In the genomic region with DNA sequence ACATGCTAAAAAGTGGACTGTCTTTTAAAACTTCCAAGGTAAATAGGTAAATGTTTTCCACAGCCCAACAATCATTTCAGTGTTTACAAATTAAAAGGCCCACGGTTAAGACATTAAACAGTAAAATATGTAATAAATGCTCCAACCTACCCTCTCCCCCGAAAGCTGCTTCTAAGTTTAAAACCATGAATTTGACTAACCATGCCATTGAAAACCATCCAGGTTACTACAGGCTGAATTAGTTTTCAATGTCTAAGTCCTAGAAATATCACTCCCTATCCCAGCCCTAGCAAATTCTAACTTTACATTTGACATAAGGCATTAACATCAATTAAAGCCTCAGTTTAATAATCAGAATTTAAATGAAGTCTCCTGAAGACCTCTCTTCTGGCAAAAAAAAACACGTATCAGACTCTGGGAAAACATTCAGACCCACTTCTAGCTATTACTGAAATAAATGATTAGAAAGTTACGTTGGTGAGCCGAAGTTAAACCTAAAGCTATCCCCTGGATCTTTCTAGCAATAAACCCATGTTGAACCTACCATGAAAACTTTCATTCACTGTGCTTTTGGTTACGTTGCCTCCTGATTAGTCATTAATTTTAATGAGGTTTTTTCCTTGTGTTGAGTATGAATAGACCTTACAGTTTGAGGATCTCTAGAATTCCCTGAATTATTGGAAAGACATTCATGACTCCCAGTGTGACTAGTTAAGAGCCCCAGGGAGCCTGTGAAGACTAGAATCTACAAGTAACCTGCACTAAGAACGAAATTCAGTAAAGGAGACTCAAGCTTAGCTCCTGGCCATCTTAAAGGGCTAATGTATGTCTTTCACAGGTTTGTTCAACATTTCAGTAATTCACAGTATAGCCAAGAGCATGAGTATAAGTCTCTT, we compare ENCODE assay signal across 11 cellular contexts. TPM values are rescaled to one million over a fixed set of nuclear protein-coding genes. Genes with fewer than 3 reads are reported as not detected.
A peak's percentile ranks its signal among the peaks of the same experiment; 100 is the strongest.
DNase-seq lines count a peak whose midpoint lies in the region; ATAC-seq and TF ChIP-seq lines count a peak whose summit lies in the region.
"Had no signal": no experiment of that assay in that cellular context is flagged by ENCODE, and none has a peak within 500 bp of the region (broad histone marks: within the 10 kb centered on the region; RNA-seq: fewer than 3 reads in every experiment).

No MANE protein-coding gene starts in this region.

- H3K4me1 Mint-ChIP-seq in stimulated activated naive CD8-positive, alpha-beta T cell treated with anti-CD3 and anti-CD28 coated beads, Interleukin-15, Interleukin-2, amounts not matched to agents 100 ng/mL and 50 ng/mL, for 24 hours (ENCODE audit: low read depth) = peaks cover 91% of the 10 kb centered on the region
- peaks cover 49% of the 10 kb centered on the region for H3K4me1 Mint-ChIP-seq in type B pancreatic cell (ENCODE audit: unreplicated experiment)

- H3K9me2 ChIP-seq in SK-N-SH = no peaks in the 10 kb centered on the region

- ATAC-seq in stimulated activated naive CD8-positive, alpha-beta T cell treated with anti-CD3 and anti-CD28 coated beads, Interleukin-15, Interleukin-2, amounts not matched to agents 100 U/mL and 50 U/mL, for 24 hours = no peak
- ATAC-seq in HG03039 (IDR thresholded peaks at IDR 0.05; ENCODE audit: unreplicated experiment) (no peak), HG03432 (IDR thresholded peaks at IDR 0.05; ENCODE audit: unreplicated experiment) (no peak)

- H3K4me3 ChIP-seq in SK-N-SH (ENCODE audit: low read depth in 2 of 2, low read length in 1 of 2) (no peak overlapping the region; a peak in 1 of 4 replicates), fibroblast of mammary gland (ENCODE audit: control insufficient read depth, low read depth, low read length) (no peak overlapping the region)

- H3K27ac Mint-ChIP-seq in stimulated activated naive CD8-positive, alpha-beta T cell treated with anti-CD3 and anti-CD28 coated beads, Interleukin-15, Interleukin-2, amounts not matched to agents 100 ng/mL and 50 ng/mL, for 24 hours = peak overlapping the region; percentile 97
- peak overlapping the region; percentile 100 for H3K27ac Mint-ChIP-seq in type B pancreatic cell

- POLR2A ChIA-PET in SK-N-SH (lab: Yijun Ruan, JAX) = interaction anchor here (0.5 to 2.2 kb wide), 6 partner anchors 8 to 824 kb away, joined by 3 to 11 read pairs (median 4); a partner anchor contains a TSS

- no peak for TF ChIP-seq RAD21 in SK-N-SH (IDR thresholded peaks at IDR 0.05; ENCODE audit: low read length)

- TF ChIP-seq CTCF in SK-N-SH (IDR thresholded peaks at IDR 0.05) = no peak
- TF ChIP-seq CTCF in fibroblast of mammary gland (conservative IDR thresholded peaks at IDR 0.05; ENCODE audit: control insufficient read depth, insufficient read depth, low read depth, low read length) = no peak
- no peak for TF ChIP-seq CTCF in type B pancreatic cell (conservative IDR thresholded peaks at IDR 0.05)

- H3K79me2 ChIP-seq in SK-N-SH (ENCODE audit: insufficient read depth) = peaks cover 76% of the 10 kb centered on the region

- no peaks in the 10 kb centered on the region for H3K27me3 ChIP-seq in SK-N-SH (ENCODE audit: insufficient read depth)

- no peak for TF ChIP-seq EP300 in SK-N-SH (IDR thresholded peaks at IDR 0.05; ENCODE audit: borderline replicate concordance in 1 of 2, low read depth in 1 of 2, low read length in 1 of 2)

- peaks cover 35 to 42% of the 10 kb centered on the region in 2 experiments for H3K4me1 ChIP-seq in SK-N-SH (ENCODE audit: control insufficient read depth in 1 of 2, insufficient read depth in 2 of 2, low read depth in 1 of 2, low read length in 1 of 2)

- CTCF ChIA-PET in SK-N-SH (lab: Yijun Ruan, JAX) = interaction anchor here (0.6 to 13.6 kb wide), 9 partner anchors 7 to 469 kb away, joined by 3 to 122 read pairs (median 5); a partner anchor contains a TSS

- peak overlapping the region; percentile 67; the same call in 1 of the 2 replicates for H3K9ac ChIP-seq in SK-N-SH

- peak overlapping the region; percentile 99 for H3K4me3 Mint-ChIP-seq in stimulated activated naive CD8-positive, alpha-beta T cell treated with anti-CD3 and anti-CD28 coated beads, Interleukin-15, Interleukin-2, amounts not matched to agents 100 ng/mL and 50 ng/mL, for 24 hours
- peak overlapping the region; percentile 100 for H3K4me3 Mint-ChIP-seq in type B pancreatic cell

- peaks cover 75% of the 10 kb centered on the region for H3K36me3 Mint-ChIP-seq in stimulated activated naive CD8-positive, alpha-beta T cell treated with anti-CD3 and anti-CD28 coated beads, Interleukin-15, Interleukin-2, amounts not matched to agents 100 ng/mL and 50 ng/mL, for 24 hours (ENCODE audit: low read depth)
- H3K36me3 Mint-ChIP-seq in type B pancreatic cell = peaks cover 52% of the 10 kb centered on the region

- peak overlapping the region; percentile 87 to 99; a peak in 3 of 4 replicates for H3K27ac ChIP-seq in SK-N-SH (ENCODE audit: low read depth in 2 of 2, low read length in 1 of 2)

- DNase-seq in stimulated activated naive CD8-positive, alpha-beta T cell treated with anti-CD3 and anti-CD28 coated beads, Interleukin-15, Interleukin-2, amounts not matched to agents 100 U/mL and 50 U/mL, for 24 hours = no peak
- DNase-seq in SK-N-SH = no peak
- DNase-seq in fibroblast of mammary gland (ENCODE audit: low read depth) = peak; percentile 27
- no peak for DNase-seq in type B pancreatic cell (ENCODE audit: extremely low spot score, unreplicated experiment)
- no peak for DNase-seq in T-helper 9 cell
- DNase-seq: effector CD8-positive, alpha-beta T cell; midbrain; NCI-H1048 had no signal

- H3K9me3 Mint-ChIP-seq in stimulated activated naive CD8-positive, alpha-beta T cell treated with anti-CD3 and anti-CD28 coated beads, Interleukin-15, Interleukin-2, amounts not matched to agents 100 ng/mL and 50 ng/mL, for 24 hours = no peaks in the 10 kb centered on the region
- H3K9me3 Mint-ChIP-seq in type B pancreatic cell = no peaks in the 10 kb centered on the region

- 84% methylated on average over 7 of the region's 7 CpGs for WGBS in SK-N-SH (ENCODE audit: low lambda C conversion rate)

- H3K36me3 ChIP-seq in SK-N-SH (replicated peaks in 1 of 2; ENCODE audit: control insufficient read depth in 1 of 2, insufficient read depth in 2 of 2, low read length in 1 of 2) = peaks cover 59 to 64% of the 10 kb centered on the region in 2 experiments

- no peak overlapping the region for H2AFZ ChIP-seq in SK-N-SH (ENCODE audit: low read depth)

- peaks cover 69% of the 10 kb centered on the region for H3F3A ChIP-seq in SK-N-SH (replicated peaks; ENCODE audit: insufficient read depth)

- H3K27me3 Mint-ChIP-seq in stimulated activated naive CD8-positive, alpha-beta T cell treated with anti-CD3 and anti-CD28 coated beads, Interleukin-15, Interleukin-2, amounts not matched to agents 100 ng/mL and 50 ng/mL, for 24 hours = no peaks in the 10 kb centered on the region
- no peaks in the 10 kb centered on the region for H3K27me3 Mint-ChIP-seq in type B pancreatic cell

- no peaks in the 10 kb centered on the region for H3K9me3 ChIP-seq in SK-N-SH

- peak overlapping the region; percentile 90; the same call in 1 of the 2 replicates for H3K4me2 ChIP-seq in SK-N-SH

- H4K20me1 ChIP-seq in SK-N-SH (ENCODE audit: insufficient read depth) = peaks cover 64% of the 10 kb centered on the region

TF ChIP-seq in SK-N-SH, 30 proteins besides CTCF, POLR2A, EP300 and RAD21:
- TF ChIP-seq POLR2AphosphoS5 (IDR thresholded peaks at IDR 0.05; ENCODE audit: low read depth, low read length) = peak; percentile 74
- TF ChIP-seq RCOR1 (IDR thresholded peaks at IDR 0.05; ENCODE audit: low read length) = no peak

RNA-seq across cellular contexts. Expression of a gene that starts 1.7 kb away (rescaled TPM):
- polyA plus RNA-seq in SK-N-SH (2012; rRNA removed) = 18.0 and 20.1 TPM in 2 replicates
- polyA plus RNA-seq in SK-N-SH (2012; cell fraction: cytosol; rRNA removed) = 12.7 and 14.4 TPM in 2 replicates
- polyA plus RNA-seq in SK-N-SH (2012; cell fraction: nucleus; rRNA removed) = 65.9 and 91.3 TPM in 2 replicates
- total RNA-seq in type B pancreatic cell (ENCODE audit: low replicate concordance) = 15.4 and 22.9 TPM in 2 replicates

RNA-seq across cellular contexts. Expression of a gene that starts 7.5 kb away (rescaled TPM):
- polyA plus RNA-seq in SK-N-SH (2012; rRNA removed) = 1,642 and 1,870 TPM in 2 replicates
- 977 and 1,042 TPM in 2 replicates for polyA plus RNA-seq in SK-N-SH (2012; cell fraction: cytosol; rRNA removed)
- polyA plus RNA-seq in SK-N-SH (2012; cell fraction: nucleus; rRNA removed) = 3,803 and 5,284 TPM in 2 replicates
- 729 and 758 TPM in 2 replicates for total RNA-seq in type B pancreatic cell (ENCODE audit: low replicate concordance)

RNA-seq across cellular contexts. Expression of a gene that starts 8.2 kb away (rescaled TPM):
- polyA plus RNA-seq in SK-N-SH (2012; rRNA removed) = 30.8 and 40.1 TPM in 2 replicates
- polyA plus RNA-seq in SK-N-SH (2012; cell fraction: cytosol; rRNA removed) = 25.2 and 26.1 TPM in 2 replicates
- 96.9 and 165 TPM in 2 replicates for polyA plus RNA-seq in SK-N-SH (2012; cell fraction: nucleus; rRNA removed)
- total RNA-seq in type B pancreatic cell (ENCODE audit: low replicate concordance) = 52.1 and 76.2 TPM in 2 replicates

RNA-seq across cellular contexts. Expression of a gene that starts 49.6 kb away (rescaled TPM):
- 4.9 and 6.0 TPM in 2 replicates for polyA plus RNA-seq in SK-N-SH (2012; rRNA removed)
- 4.8 and 4.9 TPM in 2 replicates for polyA plus RNA-seq in SK-N-SH (2012; cell fraction: cytosol; rRNA removed)
- 7.0 and 12.2 TPM in 2 replicates for polyA plus RNA-seq in SK-N-SH (2012; cell fraction: nucleus; rRNA removed)
- not detected in 2 replicates for total RNA-seq in type B pancreatic cell (ENCODE audit: low replicate concordance)
